In genomic region chr18:48228841-48229240, GRCh38 we compare ENCODE assay signal across 17 cellular contexts.
DNase-seq lines count a peak whose midpoint lies in the region; ATAC-seq and TF ChIP-seq lines count a peak whose summit lies in the region.
"Had no signal": no experiment of that assay in that cellular context is flagged by ENCODE, and none has a peak within 500 bp of the region (broad histone marks: within the 10 kb centered on the region; RNA-seq: fewer than 3 reads in every experiment).

No MANE protein-coding gene starts in this region.

- H3K27ac ChIP-seq in esophagus muscularis mucosa (replicated peaks in 1 of 4) = peak overlapping the region in 3 of 4 donors; percentile 25 to 57 (median 36)
- H3K27ac ChIP-seq in brain microvascular endothelial cell = no peak overlapping the region
- H3K27ac ChIP-seq: GM23248, SJCRH30 had no signal

- intact Hi-C loops in activated CD4-positive, alpha-beta T cell treated with anti-CD3 and anti-CD28 coated beads, Interleukin-2, amount 10 ng/mL, durations not matched to agents 24 days and 14 days (cut with micrococcal nuclease) = loop anchor here (2.0 to 5.0 kb wide), 2 partner anchors 104 to 218 kb away; no protein-coding TSS in a partner anchor
- intact Hi-C loops in esophagus muscularis mucosa (cut with DNase I) = no loop called here

- in situ Hi-C loops in brain microvascular endothelial cell (cut with HindIII; ENCODE audit: low pct_ligation_motif_present, low sequenced_read_pairs) = loop anchor here (25.0 kb wide), 1 partner anchor 208 kb away; no protein-coding TSS in a partner anchor

- no peaks in the 10 kb centered on the region for H3K36me3 Mint-ChIP-seq in activated CD4-positive, alpha-beta T cell treated with anti-CD3 and anti-CD28 coated beads, Interleukin-2, amount 10 ng/mL, durations not matched to agents 24 days and 14 days (ENCODE audit: low read depth)

- no peak for ATAC-seq in HG02642 (IDR thresholded peaks at IDR 0.05; ENCODE audit: poor library complexity, unreplicated experiment)
- ATAC-seq: K562 had no signal

- no peaks in the 10 kb centered on the region for H3K27me3 ChIP-seq in esophagus muscularis mucosa
- peaks cover 6% of the 10 kb centered on the region for H3K27me3 ChIP-seq in brain microvascular endothelial cell (replicated peaks)
- H3K27me3 ChIP-seq: ascending aorta, sigmoid colon, SJCRH30 had no signal

- DNase-seq in activated CD4-positive, alpha-beta T cell treated with anti-CD3 and anti-CD28 coated beads, Interleukin-2, amount 10 ng/mL, durations not matched to agents 24 days and 14 days = no peak
- no peak for DNase-seq in activated CD4-positive, alpha-beta T cell treated with anti-CD3 and anti-CD28 coated beads for 48 hours
- DNase-seq in NCI-H1694 (lab: John Stamatoyannopoulos, UW) (peak; percentile 19), esophagus muscularis mucosa (ENCODE audit: extremely low spot score) (no peak), retina (peak; percentile 45), brain microvascular endothelial cell (no peak)
- no peak for DNase-seq in effector CD8-positive, alpha-beta T cell (lab: John Stamatoyannopoulos, UW)
- DNase-seq: dermis blood vessel endothelial cell; head of caudate nucleus; mesendoderm; SJCRH30; stimulated activated CD4-positive, alpha-beta T cell treated with anti-CD3 and anti-CD28 coated beads, Interleukin-2, amount 100 ng/mL, for 24 hours had no signal

- H3K4me3 ChIP-seq in esophagus muscularis mucosa = no peak overlapping the region
- H3K4me3 ChIP-seq in brain microvascular endothelial cell (ENCODE audit: low read depth, low read length) = no peak overlapping the region
- H3K4me3 ChIP-seq: ascending aorta, GM23248, K562, sigmoid colon, SJCRH30 had no signal

- H3K9me3 ChIP-seq in esophagus muscularis mucosa = no peaks in the 10 kb centered on the region
- H3K9me3 ChIP-seq: ascending aorta, sigmoid colon, SJCRH30 had no signal

- H3K36me3 ChIP-seq in esophagus muscularis mucosa (no peaks in the 10 kb centered on the region), brain microvascular endothelial cell (replicated peaks) (no peaks in the 10 kb centered on the region)
- H3K36me3 ChIP-seq: ascending aorta, sigmoid colon, SJCRH30 had no signal

- no peak for TF ChIP-seq CTCF in esophagus muscularis mucosa (IDR thresholded peaks at IDR 0.05)
- no peak for TF ChIP-seq CTCF in brain microvascular endothelial cell (IDR thresholded peaks at IDR 0.05; ENCODE audit: low read depth, low read length, missing control alignments)

- H3K4me1 Mint-ChIP-seq in activated CD4-positive, alpha-beta T cell treated with anti-CD3 and anti-CD28 coated beads, Interleukin-2, amount 10 ng/mL, durations not matched to agents 24 days and 14 days = peaks cover 29% of the 10 kb centered on the region

- H3K27ac Mint-ChIP-seq in activated CD4-positive, alpha-beta T cell treated with anti-CD3 and anti-CD28 coated beads, Interleukin-2, amount 10 ng/mL, durations not matched to agents 24 days and 14 days = peak overlapping the region; percentile 35

- no peak overlapping the region for H3K4me3 Mint-ChIP-seq in activated CD4-positive, alpha-beta T cell treated with anti-CD3 and anti-CD28 coated beads, Interleukin-2, amount 10 ng/mL, durations not matched to agents 24 days and 14 days

- H3K4me1 ChIP-seq in esophagus muscularis mucosa = peaks cover 18 to 57% (median 51%) of the 10 kb centered on the region in 4 donors
- H3K4me1 ChIP-seq: sigmoid colon, SJCRH30 had no signal

- no peaks in the 10 kb centered on the region for H3K9me3 Mint-ChIP-seq in activated CD4-positive, alpha-beta T cell treated with anti-CD3 and anti-CD28 coated beads, Interleukin-2, amount 10 ng/mL, durations not matched to agents 24 days and 14 days

- no peak for TF ChIP-seq EP300 in esophagus muscularis mucosa (IDR thresholded peaks at IDR 0.05)

- 52% methylated on average over 10 of the region's 10 CpGs for WGBS in esophagus muscularis mucosa

- peaks cover 12% of the 10 kb centered on the region for H3K27me3 Mint-ChIP-seq in activated CD4-positive, alpha-beta T cell treated with anti-CD3 and anti-CD28 coated beads, Interleukin-2, amount 10 ng/mL, durations not matched to agents 24 days and 14 days

- no peak for TF ChIP-seq POLR2A in esophagus muscularis mucosa (IDR thresholded peaks at IDR 0.05; ENCODE audit: low read depth)

Comparison
In these comparisons a context has a peak if more than half of its experiments do, and no peak if none do; other contexts are left out.
1. DNase-seq: peak in NCI-H1694 (single experiment) and retina (single experiment); none in activated CD4-positive, alpha-beta T cell treated with anti-CD3 and anti-CD28 coated beads, Interleukin-2, amount 10 ng/mL, durations not matched to agents 24 days and 14 days (single experiment), activated CD4-positive, alpha-beta T cell treated with anti-CD3 and anti-CD28 coated beads for 48 hours (single experiment), esophagus muscularis mucosa (single experiment), brain microvascular endothelial cell (single experiment) and effector CD8-positive, alpha-beta T cell (single experiment).